Comparison of ENCODE assay signal across 10 cellular contexts in the genomic region with DNA sequence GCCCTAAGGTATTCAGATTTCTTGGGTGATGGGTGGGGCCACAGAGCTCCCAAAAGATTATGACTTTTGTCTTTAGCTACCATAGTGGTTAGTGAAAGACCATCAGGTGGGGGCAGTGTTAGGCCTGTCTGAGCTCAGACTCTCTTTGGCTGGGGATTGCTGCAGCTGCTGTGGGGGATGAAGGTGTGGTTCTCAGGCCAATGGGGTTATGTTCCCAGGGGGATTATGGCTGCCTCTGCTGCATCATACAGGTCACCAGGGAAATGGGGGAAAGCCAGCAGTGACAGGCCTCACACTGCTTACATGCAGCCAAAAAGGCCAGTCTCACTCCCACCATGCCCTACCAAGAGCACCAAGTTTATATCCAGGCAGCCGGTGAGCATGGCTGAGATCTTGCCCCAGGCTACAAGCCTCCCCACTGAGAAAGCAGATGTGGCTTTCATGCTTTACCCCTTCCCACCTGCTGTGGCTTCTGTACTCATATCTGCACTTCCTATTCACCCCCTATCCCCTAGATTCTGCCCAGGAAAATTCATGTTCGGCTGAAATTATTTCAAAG. TPM values are rescaled to one million over a fixed set of nuclear protein-coding genes. Genes with fewer than 3 reads are reported as not detected.
DNase-seq lines count a peak whose midpoint lies in the region; ATAC-seq and TF ChIP-seq lines count a peak whose summit lies in the region.
"Had no signal": no experiment of that assay in that cellular context is flagged by ENCODE, and none has a peak within 500 bp of the region (broad histone marks: within the 10 kb centered on the region; RNA-seq: fewer than 3 reads in every experiment).

No MANE protein-coding gene starts in this region.

- H3K4me3 Mint-ChIP-seq in stimulated activated effector memory CD8-positive, alpha-beta T cell treated with anti-CD3 and anti-CD28 coated beads, Interleukin-12 subunit alpha, Interleukin-12 subunit beta, amount 100 ng/mL, for 72 hours, result no peak overlapping the region
- no peak overlapping the region for H3K4me3 Mint-ChIP-seq in CD14-positive monocyte

- H3K36me3 Mint-ChIP-seq in stimulated activated effector memory CD8-positive, alpha-beta T cell treated with anti-CD3 and anti-CD28 coated beads, Interleukin-12 subunit alpha, Interleukin-12 subunit beta, amount 100 ng/mL, for 72 hours, result peaks cover 4% of the 10 kb centered on the region
- no peaks in the 10 kb centered on the region for H3K36me3 Mint-ChIP-seq in CD14-positive monocyte

- intact Hi-C loops in CD14-positive monocyte (cut with micrococcal nuclease), result no loop called here

- peaks cover 0 to 4% (median 0%) of the 10 kb centered on the region in 3 donors for H3K27me3 Mint-ChIP-seq in CD14-positive monocyte (ENCODE audit: low read depth in 3 of 3)

- ATAC-seq in GM18909 (IDR thresholded peaks at IDR 0.05; ENCODE audit: poor library complexity, unreplicated experiment) (peak; percentile 88), HG02588 (IDR thresholded peaks at IDR 0.05; ENCODE audit: unreplicated experiment) (peak; percentile 86), HG03469 (IDR thresholded peaks at IDR 0.05; ENCODE audit: unreplicated experiment) (peak; percentile 82)
- peak; percentile 19 for ATAC-seq in stimulated activated effector memory CD8-positive, alpha-beta T cell treated with anti-CD3 and anti-CD28 coated beads, Interleukin-12 subunit alpha, Interleukin-12 subunit beta, amount 100 ng/mL, for 72 hours

- H3K4me1 Mint-ChIP-seq in stimulated activated effector memory CD8-positive, alpha-beta T cell treated with anti-CD3 and anti-CD28 coated beads, Interleukin-12 subunit alpha, Interleukin-12 subunit beta, amount 100 ng/mL, for 72 hours, result no peaks in the 10 kb centered on the region
- H3K4me1 Mint-ChIP-seq in CD14-positive monocyte, result no peaks in the 10 kb centered on the region

- no peak for DNase-seq in stimulated activated effector memory CD8-positive, alpha-beta T cell treated with anti-CD3 and anti-CD28 coated beads, Interleukin-12 subunit alpha, Interleukin-12 subunit beta, amount 100 ng/mL, for 72 hours (ENCODE audit: low spot score in 2 of 2)
- no peak for DNase-seq in CD14-positive monocyte (ENCODE audit: low spot score)
- DNase-seq in activated CD4-positive, alpha-beta T cell treated with anti-CD3 and anti-CD28 coated beads for 4 hours, result no peak
- DNase-seq in T-helper 9 cell, result no peak
- DNase-seq: cortex of kidney; SHP77 treated with DMSO at 0.1 percent for 48 hours; stimulated activated CD4-positive, alpha-beta T cell treated with anti-CD3 and anti-CD28 coated beads, Interleukin-4, amount 100 ng/mL, for 1 hour had no signal

- TF ChIP-seq CTCF in CD14-positive monocyte (IDR thresholded peaks at IDR 0.05), result no peak

- no peak overlapping the region for H3K27ac Mint-ChIP-seq in stimulated activated effector memory CD8-positive, alpha-beta T cell treated with anti-CD3 and anti-CD28 coated beads, Interleukin-12 subunit alpha, Interleukin-12 subunit beta, amount 100 ng/mL, for 72 hours
- H3K27ac Mint-ChIP-seq in CD14-positive monocyte, result no peak overlapping the region

- H3K9me3 Mint-ChIP-seq in stimulated activated effector memory CD8-positive, alpha-beta T cell treated with anti-CD3 and anti-CD28 coated beads, Interleukin-12 subunit alpha, Interleukin-12 subunit beta, amount 100 ng/mL, for 72 hours, result no peaks in the 10 kb centered on the region
- peaks cover 0 to 22% (median 13%) of the 10 kb centered on the region in 7 donors for H3K9me3 Mint-ChIP-seq in CD14-positive monocyte

RNA-seq across cellular contexts. Expression of a gene that starts 24.8 kb away (rescaled TPM):
- not detected for polyA plus RNA-seq in CD14-positive monocyte

Comparison
In these comparisons a context has a peak if more than half of its experiments do, and no peak if none do; other contexts are left out.
1. ATAC-seq: peak in every context shown above with its lines; median percentile 88 in GM18909; 86 in HG02588; 82 in HG03469; 19 in stimulated activated effector memory CD8-positive, alpha-beta T cell treated with anti-CD3 and anti-CD28 coated beads, Interleukin-12 subunit alpha, Interleukin-12 subunit beta, amount 100 ng/mL, for 72 hours.